In the genomic region with DNA sequence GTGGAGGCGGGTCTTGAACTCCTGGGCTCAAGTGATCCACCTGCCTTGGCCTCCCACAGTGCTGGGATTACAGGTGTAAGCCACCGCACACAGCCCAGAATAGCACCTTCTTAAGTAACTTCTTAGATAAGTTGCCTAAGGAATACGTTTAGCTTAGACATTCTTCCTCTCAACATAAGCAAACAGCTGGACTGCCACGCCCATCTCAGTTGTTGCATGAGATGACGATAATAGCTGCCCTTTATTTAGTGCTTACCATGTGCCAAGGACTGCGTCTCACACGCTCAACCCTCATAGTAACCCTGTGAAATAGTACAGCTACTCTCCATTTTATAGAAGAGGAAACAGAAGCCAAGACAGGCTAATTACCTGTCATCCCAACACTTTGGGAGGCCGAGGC, we compare ENCODE assay signal across 19 cellular contexts.
"Had no signal": no experiment of that assay in that cellular context is flagged by ENCODE, and none has a peak within 500 bp of the region (broad histone marks: within the 10 kb centered on the region; RNA-seq: fewer than 3 reads in every experiment).

No MANE protein-coding gene starts in this region.

- H3K9me3 ChIP-seq: esophagus squamous epithelium, gastrocnemius medialis, heart right ventricle, mucosa of descending colon, testis, tibial nerve, upper lobe of right lung, vagina had no signal

- H3K4me3 ChIP-seq: esophagus squamous epithelium, gastrocnemius medialis, heart right ventricle, mucosa of descending colon, skin epidermis, testis, tibial nerve, upper lobe of right lung, vagina had no signal

- H3K36me3 ChIP-seq: esophagus squamous epithelium, gastrocnemius medialis, heart right ventricle, tibial nerve, upper lobe of right lung, vagina had no signal

- DNase-seq: effector memory CD4-positive, alpha-beta T cell; esophagus squamous epithelium; gastrocnemius medialis; heart right ventricle; hypothalamus; kidney glomerular epithelial cell; natural killer cell; stimulated activated CD4-positive, alpha-beta T cell treated with anti-CD3 and anti-CD28 coated beads, Interleukin-2, amount 100 ng/mL, for 24 hours; stimulated activated CD4-positive, alpha-beta T cell treated with anti-CD3 and anti-CD28 coated beads, Interleukin-4, amount 100 ng/mL, for 4 hours; stimulated activated naive B cell treated with anti-CD40 and anti-IgM and Interleukin-4, amounts not matched to agents 10 μg/mL and 1 μg/mL and 100 μg/mL, for 72 hours; stimulated activated naive CD8-positive, alpha-beta T cell treated with anti-CD3 and anti-CD28 coated beads, Interleukin-15, amount 100 ng/mL, for 72 hours; upper lobe of right lung had no signal

- ATAC-seq: gastrocnemius medialis; heart right ventricle; mucosa of descending colon; natural killer cell; sciatic nerve; stimulated activated naive B cell treated with anti-CD40 and anti-IgM and Interleukin-4, amounts not matched to agents 10 μg/mL and 1 μg/mL and 100 μg/mL, for 72 hours; stimulated activated naive CD8-positive, alpha-beta T cell treated with anti-CD3 and anti-CD28 coated beads, Interleukin-15, amount 100 ng/mL, for 72 hours; upper lobe of right lung had no signal

- H3K27ac ChIP-seq: epithelial cell of prostate, esophagus squamous epithelium, gastrocnemius medialis, heart right ventricle, skin epidermis, testis, tibial nerve, upper lobe of right lung, vagina had no signal

- H3K27me3 ChIP-seq: esophagus squamous epithelium, gastrocnemius medialis, testis, upper lobe of right lung, vagina had no signal
